In the genomic region with DNA sequence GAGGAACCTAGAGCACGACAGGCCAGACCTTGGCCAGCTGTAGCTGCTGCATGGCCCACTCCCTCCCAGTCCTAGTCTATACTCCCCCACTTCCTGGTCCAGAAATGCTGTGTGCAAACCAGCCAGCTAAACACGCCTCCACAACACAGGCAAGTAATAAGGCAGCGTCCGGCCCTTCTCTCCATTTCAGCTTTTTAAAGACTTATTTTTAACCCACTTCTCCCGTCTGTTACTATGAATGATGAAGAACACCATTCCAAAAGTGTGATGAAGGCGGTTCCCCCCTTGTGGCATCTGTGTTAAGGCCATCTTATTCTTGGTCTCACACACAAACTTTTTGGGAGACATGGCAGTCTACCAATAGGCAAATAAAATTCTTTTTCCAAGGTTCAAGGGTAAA, we compare ENCODE assay signal across 25 cellular contexts. TPM values are rescaled to one million over a fixed set of nuclear protein-coding genes. Genes with fewer than 3 reads are reported as not detected.
"Had no signal": no experiment of that assay in that cellular context is flagged by ENCODE, and none has a peak within 500 bp of the region (broad histone marks: within the 10 kb centered on the region; RNA-seq: fewer than 3 reads in every experiment).

No MANE protein-coding gene starts in this region.

- H3K36me3 ChIP-seq: gastroesophageal sphincter, heart right ventricle, lower lobe of right lung, neural progenitor cell, right lobe of liver, tibial artery had no signal

- H3K4me1 ChIP-seq: foreskin keratinocyte, right lobe of liver had no signal

- DNase-seq: cerebellar nuclear complex; effector CD8-positive, alpha-beta T cell; endodermal cell; foreskin keratinocyte; heart right ventricle; hippocampal formation; islet precursor cell; kidney glomerular epithelial cell; left colon; left ventricle myocardium superior; lower lobe of right lung; naive thymus-derived CD8-positive, alpha-beta T cell; right lobe of liver; small intestine; stimulated activated CD4-positive, alpha-beta T cell treated with anti-CD3 and anti-CD28 coated beads, Interleukin-15, amount 100 ng/mL, for 24 hours; stimulated activated CD4-positive, alpha-beta T cell treated with anti-CD3 and anti-CD28 coated beads, Interleukin-2, amount 100 ng/mL, for 48 hours; stimulated activated naive B cell treated with anti-CD40 and anti-IgM and Interleukin-4, amounts not matched to agents 10 μg/mL and 1 μg/mL and 100 μg/mL, for 72 hours; testis; tibial artery had no signal

- H3K9me3 ChIP-seq: gastroesophageal sphincter, heart right ventricle, lower lobe of right lung, right lobe of liver, testis, tibial artery had no signal

- H3K27ac ChIP-seq: epithelial cell of prostate, foreskin keratinocyte, gastroesophageal sphincter, heart right ventricle, lower lobe of right lung, neural progenitor cell, parathyroid adenoma, right lobe of liver, testis, tibial artery had no signal

- H3K4me3 ChIP-seq: gastroesophageal sphincter, heart right ventricle, lower lobe of right lung, neural progenitor cell, right lobe of liver, testis, tibial artery had no signal

- ATAC-seq: esophagus mucosa; foreskin keratinocyte; gastroesophageal sphincter; heart right ventricle; left colon; left ventricle myocardium superior; lower lobe of right lung; naive thymus-derived CD8-positive, alpha-beta T cell; right lobe of liver; stimulated activated naive B cell treated with anti-CD40 and anti-IgM and Interleukin-4, amounts not matched to agents 10 μg/mL and 1 μg/mL and 100 μg/mL, for 72 hours had no signal

- H3K27me3 ChIP-seq: gastroesophageal sphincter, right lobe of liver, testis, tibial artery had no signal

RNA-seq across cellular contexts. Expression of a gene that starts 4.2 kb away (rescaled TPM):
- total RNA-seq: myocyte had no signal
